ENCODE assay signal across 35 cellular contexts in genomic region chr1:216290074-216290473, GRCh38.
"Had no signal": no experiment of that assay in that cellular context is flagged by ENCODE, and none has a peak within 500 bp of the region (broad histone marks: within the 10 kb centered on the region; RNA-seq: fewer than 3 reads in every experiment).

No MANE protein-coding gene starts in this region.

- H3K36me3 ChIP-seq: MG63 had no signal

- H3K9me3 ChIP-seq: MG63 had no signal

- DNase-seq: Karpas-422, Kasumi-1, MG63, MM.1S, MV-4-11, NCI-H1048, NCI-H1092, NCI-H1092 treated with DMSO at 0.1 percent for 48 hours, NCI-H1105, NCI-H1105 treated with DMSO at 0.1 percent for 48 hours, NCI-H1417, NCI-H1417 treated with DMSO at 0.1 percent for 48 hours, NCI-H1436, NCI-H1436 treated with DMSO at 0.1 percent for 48 hours, NCI-H146, NCI-H1694, NCI-H1694 treated with DMSO at 0.1 percent for 48 hours, NCI-H187, NCI-H187 treated with DMSO at 0.1 percent for 48 hours, NCI-H1930, NCI-H2029, NCI-H2029 treated with DMSO at 0.1 percent for 48 hours, NCI-H2081, NCI-H2081 treated with DMSO at 0.1 percent for 48 hours, NCI-H2107, NCI-H2171, NCI-H2171 treated with DMSO at 0.1 percent for 48 hours, NCI-H2227 treated with DMSO at 0.1 percent for 48 hours, NCI-H226, NCI-H345, NCI-H446, NCI-H446 treated with DMSO at 0.1 percent for 48 hours, NCI-H510A, NCI-H510A treated with DMSO at 0.1 percent for 48 hours, NCI-H524 had no signal

- H3K4me3 ChIP-seq: MG63 had no signal

- H3K27me3 ChIP-seq: MG63 had no signal
